In the genomic region with DNA sequence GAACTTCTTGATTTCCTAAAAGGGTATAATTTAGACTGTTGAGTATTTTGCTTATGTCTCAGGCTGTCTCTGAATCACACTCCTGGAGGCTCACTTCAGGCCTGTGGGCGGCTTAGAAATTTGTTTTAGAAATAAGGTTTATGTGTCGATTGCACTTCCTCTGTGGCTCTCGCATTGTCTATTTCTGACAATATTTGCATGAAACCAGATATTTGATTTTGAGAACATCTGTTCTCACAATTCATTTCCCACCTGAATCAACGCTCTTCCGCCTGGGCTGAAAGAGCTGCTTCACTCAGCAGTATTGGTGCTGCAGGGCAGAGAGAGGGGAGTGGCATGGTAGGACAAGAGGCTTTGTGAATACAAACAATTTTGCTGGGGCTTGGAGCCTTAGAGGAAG, we compare ENCODE assay signal across 11 cellular contexts.
DNase-seq lines count a peak whose midpoint lies in the region; ATAC-seq lines count a peak whose summit lies in the region.
"Had no signal": no experiment of that assay in that cellular context is flagged by ENCODE, and none has a peak within 500 bp of the region (broad histone marks: within the 10 kb centered on the region; RNA-seq: fewer than 3 reads in every experiment).

No MANE protein-coding gene starts in this region.

- ATAC-seq in GM18909 (IDR thresholded peaks at IDR 0.05; ENCODE audit: poor library complexity, unreplicated experiment) (peak; percentile 94), GM21723 (IDR thresholded peaks at IDR 0.05; ENCODE audit: unreplicated experiment) (peak; percentile 95), HG03175 (IDR thresholded peaks at IDR 0.05; ENCODE audit: unreplicated experiment) (peak; percentile 94)
- ATAC-seq in stimulated activated memory B cell treated with anti-CD40 and anti-IgM and Interleukin-4, amounts not matched to agents 10 μg/mL and 1 μg/mL and 100 μg/mL, for 72 hours, result peak; percentile 34
- ATAC-seq in stimulated activated effector memory CD8-positive, alpha-beta T cell treated with anti-CD3 and anti-CD28 coated beads, Interleukin-12 subunit alpha, Interleukin-12 subunit beta, amount 100 ng/mL, for 72 hours, result no peak
- ATAC-seq: K562; stimulated activated naive B cell treated with anti-CD40 and anti-IgM and Interleukin-4, amounts not matched to agents 10 μg/mL and 1 μg/mL and 100 μg/mL, for 72 hours had no signal

- H3K27ac Mint-ChIP-seq in stimulated activated memory B cell treated with anti-CD40 and anti-IgM and Interleukin-4, amounts not matched to agents 10 μg/mL and 1 μg/mL and 100 μg/mL, for 72 hours, result no peak overlapping the region
- no peak overlapping the region for H3K27ac Mint-ChIP-seq in stimulated activated effector memory CD8-positive, alpha-beta T cell treated with anti-CD3 and anti-CD28 coated beads, Interleukin-12 subunit alpha, Interleukin-12 subunit beta, amount 100 ng/mL, for 72 hours
- H3K27ac Mint-ChIP-seq: activated CD4-positive, alpha-beta memory T cell treated with anti-CD3 and anti-CD28 coated beads for 36 hours; stimulated activated naive B cell treated with anti-CD40 and anti-IgM and Interleukin-4, amounts not matched to agents 10 μg/mL and 1 μg/mL and 100 μg/mL, for 72 hours had no signal

- H3K4me1 Mint-ChIP-seq in stimulated activated memory B cell treated with anti-CD40 and anti-IgM and Interleukin-4, amounts not matched to agents 10 μg/mL and 1 μg/mL and 100 μg/mL, for 72 hours, result peaks cover 19% of the 10 kb centered on the region
- no peaks in the 10 kb centered on the region for H3K4me1 Mint-ChIP-seq in stimulated activated effector memory CD8-positive, alpha-beta T cell treated with anti-CD3 and anti-CD28 coated beads, Interleukin-12 subunit alpha, Interleukin-12 subunit beta, amount 100 ng/mL, for 72 hours
- H3K4me1 Mint-ChIP-seq: stimulated activated naive B cell treated with anti-CD40 and anti-IgM and Interleukin-4, amounts not matched to agents 10 μg/mL and 1 μg/mL and 100 μg/mL, for 72 hours had no signal

- H3K27me3 Mint-ChIP-seq in stimulated activated memory B cell treated with anti-CD40 and anti-IgM and Interleukin-4, amounts not matched to agents 10 μg/mL and 1 μg/mL and 100 μg/mL, for 72 hours, result peaks cover 9% of the 10 kb centered on the region

- H3K36me3 Mint-ChIP-seq in stimulated activated memory B cell treated with anti-CD40 and anti-IgM and Interleukin-4, amounts not matched to agents 10 μg/mL and 1 μg/mL and 100 μg/mL, for 72 hours, result peaks cover 12% of the 10 kb centered on the region
- H3K36me3 Mint-ChIP-seq in stimulated activated effector memory CD8-positive, alpha-beta T cell treated with anti-CD3 and anti-CD28 coated beads, Interleukin-12 subunit alpha, Interleukin-12 subunit beta, amount 100 ng/mL, for 72 hours, result no peaks in the 10 kb centered on the region

- DNase-seq in stimulated activated effector memory CD8-positive, alpha-beta T cell treated with anti-CD3 and anti-CD28 coated beads, Interleukin-12 subunit alpha, Interleukin-12 subunit beta, amount 100 ng/mL, for 72 hours (ENCODE audit: low spot score in 2 of 2), result no peak
- DNase-seq in NCI-H446 treated with DMSO at 0.1 percent for 48 hours (lab: John Stamatoyannopoulos, UW), result no peak
- no peak for DNase-seq in SK-N-DZ (ENCODE audit: low spot score)
- DNase-seq: activated CD4-positive, alpha-beta memory T cell treated with anti-CD3 and anti-CD28 coated beads for 36 hours; NCI-H2227 treated with DMSO at 0.1 percent for 48 hours; stimulated activated naive B cell treated with anti-CD40 and anti-IgM and Interleukin-4, amounts not matched to agents 10 μg/mL and 1 μg/mL and 100 μg/mL, for 72 hours had no signal

- H3K4me3 Mint-ChIP-seq in stimulated activated memory B cell treated with anti-CD40 and anti-IgM and Interleukin-4, amounts not matched to agents 10 μg/mL and 1 μg/mL and 100 μg/mL, for 72 hours, result no peak overlapping the region
- H3K4me3 Mint-ChIP-seq in stimulated activated effector memory CD8-positive, alpha-beta T cell treated with anti-CD3 and anti-CD28 coated beads, Interleukin-12 subunit alpha, Interleukin-12 subunit beta, amount 100 ng/mL, for 72 hours, result no peak overlapping the region
- H3K4me3 Mint-ChIP-seq: activated CD4-positive, alpha-beta memory T cell treated with anti-CD3 and anti-CD28 coated beads for 36 hours; stimulated activated naive B cell treated with anti-CD40 and anti-IgM and Interleukin-4, amounts not matched to agents 10 μg/mL and 1 μg/mL and 100 μg/mL, for 72 hours had no signal

- H3K9me3 Mint-ChIP-seq in stimulated activated memory B cell treated with anti-CD40 and anti-IgM and Interleukin-4, amounts not matched to agents 10 μg/mL and 1 μg/mL and 100 μg/mL, for 72 hours, result peaks cover 18% of the 10 kb centered on the region
- H3K9me3 Mint-ChIP-seq in stimulated activated effector memory CD8-positive, alpha-beta T cell treated with anti-CD3 and anti-CD28 coated beads, Interleukin-12 subunit alpha, Interleukin-12 subunit beta, amount 100 ng/mL, for 72 hours, result peaks cover 20% of the 10 kb centered on the region
